9 cellular contexts compared by ENCODE assay signal in genomic region chr14:102437997-102438922, GRCh38.
A peak's percentile ranks its signal among the peaks of the same experiment; 100 is the strongest.
DNase-seq lines count a peak whose midpoint lies in the region; ATAC-seq and TF ChIP-seq lines count a peak whose summit lies in the region.
"Had no signal": no experiment of that assay in that cellular context is flagged by ENCODE, and none has a peak within 500 bp of the region (broad histone marks: within the 10 kb centered on the region; RNA-seq: fewer than 3 reads in every experiment).

No MANE protein-coding gene starts in this region.

- H3K9me3 ChIP-seq in HUES64 (ENCODE audit: insufficient read depth, low read depth, low read length): no peaks in the 10 kb centered on the region
- H3K9me3 ChIP-seq in naive thymus-derived CD4-positive, alpha-beta T cell (ENCODE audit: control insufficient read depth in 2 of 3, low read length in 3 of 3): no peaks in the 10 kb centered on the region

- H3K4me3 ChIP-seq in HUES64 (ENCODE audit: low read length): peak overlapping the region; percentile 27
- H3K4me3 ChIP-seq in naive thymus-derived CD4-positive, alpha-beta T cell (ENCODE audit: low read length): no peak overlapping the region

- TF ChIP-seq CTCF in Calu3 (IDR thresholded peaks at IDR 0.05; ENCODE audit: unreplicated experiment): peak; percentile 79

- no TSS peak for BruUV-seq in Calu3 (replicated peaks; lab: Mats Ljungman, UMichigan)

- H3K9ac ChIP-seq in HUES64 (ENCODE audit: low read depth, low read length): no peak overlapping the region

- CTCF ChIA-PET in Calu3 (lab: Charles Lee): interaction anchor here (1.3 to 2.2 kb wide), 3 partner anchors 70 to 86 kb away, joined by 4 to 16 read pairs (median 4); no protein-coding TSS in a partner anchor
- CTCF ChIA-PET in naive thymus-derived CD4-positive, alpha-beta T cell (lab: Charles Lee): interaction anchor here (0.6 to 2.1 kb wide), 10 partner anchors 11 to 158 kb away, joined by 3 to 14 read pairs (median 3); no protein-coding TSS in a partner anchor

- DNase-seq in Calu3: peak; percentile 89
- peak; percentile 86 for DNase-seq in OCI-M1 (lab: John Stamatoyannopoulos, UW)
- DNase-seq in activated T-cell treated with anti-CD3 and anti-CD28 coated beads, Interleukin-2, amount 50 U/mL, for 48 hours: peak; percentile 76 to 83
- DNase-seq in fibroblast of gingiva (ENCODE audit: low read depth): peak; percentile 73
- peak; percentile 16 to 72 (median 49) for DNase-seq in naive thymus-derived CD4-positive, alpha-beta T cell
- DNase-seq in stimulated activated CD8-positive, alpha-beta memory T cell treated with anti-CD3 and anti-CD28 coated beads, Interleukin-7, amount 100 ng/mL, for 4 hours (ENCODE audit: low read depth in 2 of 2): peak; percentile 10 to 27

- H3K27me3 Mint-ChIP-seq in Calu3 (ENCODE audit: unreplicated experiment): no peaks in the 10 kb centered on the region
- H3K27me3 Mint-ChIP-seq in naive thymus-derived CD4-positive, alpha-beta T cell: no peaks in the 10 kb centered on the region
- H3K27me3 Mint-ChIP-seq: activated naive CD4-positive, alpha-beta T cell treated with anti-CD3 and anti-CD28 coated beads, Interleukin-2, amount 50 U/mL, for 24 hours had no signal

- no peak overlapping the region for H3K27ac Mint-ChIP-seq in Calu3 (ENCODE audit: unreplicated experiment)
- no peak overlapping the region for H3K27ac Mint-ChIP-seq in naive thymus-derived CD4-positive, alpha-beta T cell
- H3K27ac Mint-ChIP-seq: activated naive CD4-positive, alpha-beta T cell treated with anti-CD3 and anti-CD28 coated beads, Interleukin-2, amount 50 U/mL, for 24 hours had no signal

- H3K9me3 Mint-ChIP-seq in Calu3 (ENCODE audit: low read depth, unreplicated experiment): no peaks in the 10 kb centered on the region
- no peaks in the 10 kb centered on the region for H3K9me3 Mint-ChIP-seq in naive thymus-derived CD4-positive, alpha-beta T cell
- H3K9me3 Mint-ChIP-seq: activated naive CD4-positive, alpha-beta T cell treated with anti-CD3 and anti-CD28 coated beads, Interleukin-2, amount 50 U/mL, for 24 hours had no signal

- H3K4me3 Mint-ChIP-seq in Calu3 (ENCODE audit: low read depth, unreplicated experiment): peak overlapping the region; percentile 37
- peak overlapping the region in 1 of 10 donors; percentile 68 for H3K4me3 Mint-ChIP-seq in naive thymus-derived CD4-positive, alpha-beta T cell
- H3K4me3 Mint-ChIP-seq: activated naive CD4-positive, alpha-beta T cell treated with anti-CD3 and anti-CD28 coated beads, Interleukin-2, amount 50 U/mL, for 24 hours had no signal

- peak; percentile 95 for ATAC-seq in naive thymus-derived CD4-positive, alpha-beta T cell
- no peak for ATAC-seq in HG03460 (IDR thresholded peaks at IDR 0.05; ENCODE audit: unreplicated experiment)

- H3K4me1 Mint-ChIP-seq in Calu3 (ENCODE audit: low read depth, unreplicated experiment): no peaks in the 10 kb centered on the region
- peaks cover 0 to 8% (median 0%) of the 10 kb centered on the region in 7 donors for H3K4me1 Mint-ChIP-seq in naive thymus-derived CD4-positive, alpha-beta T cell
- H3K4me1 Mint-ChIP-seq: activated naive CD4-positive, alpha-beta T cell treated with anti-CD3 and anti-CD28 coated beads, Interleukin-2, amount 50 U/mL, for 24 hours had no signal

- 25% methylated on average over 30 of the region's 31 CpGs for WGBS in HUES64

- H3K27me3 ChIP-seq in HUES64 (ENCODE audit: insufficient read depth, low read length): no peaks in the 10 kb centered on the region
- H3K27me3 ChIP-seq in naive thymus-derived CD4-positive, alpha-beta T cell (ENCODE audit: control insufficient read depth in 2 of 2, insufficient read depth in 2 of 2, low read length in 2 of 2): no peaks in the 10 kb centered on the region

- intact Hi-C loops in Calu3 (cut with micrococcal nuclease; ENCODE audit: unreplicated experiment): loop anchor here (5.0 kb wide), 1 partner anchor 79 kb away; no protein-coding TSS in a partner anchor
- intact Hi-C loops in naive thymus-derived CD4-positive, alpha-beta T cell (cut with micrococcal nuclease): loop anchor here (1.0 to 5.0 kb wide), 3 partner anchors 71 to 476 kb away; partner anchors contain the start of genes ANKRD9 (in 1 of the 2) and DYNC1H1 (in 1 of the 2)

- POLR2A ChIA-PET in naive thymus-derived CD4-positive, alpha-beta T cell (lab: Charles Lee): interaction anchor here (1.6 kb wide), 1 partner anchor 77 kb away, joined by 7 read pairs; no protein-coding TSS in a partner anchor

- H3K36me3 Mint-ChIP-seq in Calu3 (ENCODE audit: insufficient read depth, unreplicated experiment): peaks cover 8% of the 10 kb centered on the region
- peaks cover 3 to 27% (median 8%) of the 10 kb centered on the region in 5 donors for H3K36me3 Mint-ChIP-seq in naive thymus-derived CD4-positive, alpha-beta T cell

- peaks cover 33% of the 10 kb centered on the region for H3K36me3 ChIP-seq in HUES64 (ENCODE audit: insufficient read depth, low read length)
- peaks cover 0 to 36% (median 0%) of the 10 kb centered on the region in 3 experiments for H3K36me3 ChIP-seq in naive thymus-derived CD4-positive, alpha-beta T cell (ENCODE audit: control insufficient read depth in 2 of 3, insufficient read depth in 3 of 3, low read length in 3 of 3)

- no peak overlapping the region for H3K27ac ChIP-seq in HUES64 (ENCODE audit: low read depth, low read length)
- no peak overlapping the region for H3K27ac ChIP-seq in naive thymus-derived CD4-positive, alpha-beta T cell (ENCODE audit: low read depth, low read length)

- peaks cover 6% of the 10 kb centered on the region for H3K4me1 ChIP-seq in HUES64 (ENCODE audit: insufficient read depth, low read length)
- H3K4me1 ChIP-seq in naive thymus-derived CD4-positive, alpha-beta T cell (ENCODE audit: control insufficient read depth in 2 of 2, insufficient read depth in 2 of 2, low read length in 2 of 2): peaks cover 0 to 5% of the 10 kb centered on the region in 2 donors

Comparison
In these comparisons a context has a peak if more than half of its experiments do, and no peak if none do; other contexts are left out.
1. DNase-seq: peak in every context shown above with its lines; median percentile 89 in Calu3; 86 in OCI-M1; 80 in activated T-cell treated with anti-CD3 and anti-CD28 coated beads, Interleukin-2, amount 50 U/mL, for 48 hours; 73 in fibroblast of gingiva; 49 in naive thymus-derived CD4-positive, alpha-beta T cell; 18 in stimulated activated CD8-positive, alpha-beta memory T cell treated with anti-CD3 and anti-CD28 coated beads, Interleukin-7, amount 100 ng/mL, for 4 hours.